Comparison of ENCODE assay signal across 9 cellular contexts in the genomic region with DNA sequence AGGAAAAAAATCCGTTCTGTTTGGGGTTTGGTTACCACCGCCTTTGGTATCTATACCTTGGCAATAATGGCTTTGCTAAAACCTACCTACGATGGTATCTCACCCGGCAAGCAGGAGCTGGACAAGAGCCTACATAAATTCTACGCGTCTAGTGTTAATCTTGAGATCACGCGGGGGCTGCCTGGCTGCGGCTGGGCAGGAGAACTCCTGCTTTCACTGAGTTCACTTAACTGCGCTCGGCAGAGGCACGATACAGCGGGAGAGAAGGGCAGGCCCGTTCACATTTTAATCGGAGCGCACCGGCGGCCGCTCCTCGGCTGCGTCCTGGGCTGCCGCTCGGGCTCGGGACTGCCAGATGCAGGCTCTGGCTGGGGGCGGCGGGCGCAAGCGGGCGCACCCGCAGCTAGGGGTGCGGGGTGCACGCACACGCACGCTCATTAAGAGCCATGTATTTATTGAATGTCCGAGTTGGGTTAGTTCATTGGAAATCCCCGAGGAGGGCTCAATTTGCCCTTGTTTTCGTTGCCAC. TPM values are rescaled to one million over a fixed set of nuclear protein-coding genes. Genes with fewer than 3 reads are reported as not detected.
DNase-seq lines count a peak whose midpoint lies in the region; ATAC-seq, FAIRE-seq and TF ChIP-seq lines count a peak whose summit lies in the region.
"Had no signal": no experiment of that assay in that cellular context is flagged by ENCODE, and none has a peak within 500 bp of the region (broad histone marks: within the 10 kb centered on the region; RNA-seq: fewer than 3 reads in every experiment).

No MANE protein-coding gene starts in this region.

- peaks cover 9% of the 10 kb centered on the region for H3K4me1 ChIP-seq in NT2/D1 (ENCODE audit: insufficient read depth, insufficient read length)

- FAIRE-seq in frontal cortex (lab: Jason Lieb, UNC), result no peak
- FAIRE-seq: islet of Langerhans had no signal

- H3K36me3 ChIP-seq in NT2/D1 (ENCODE audit: insufficient read depth, insufficient read length, low read length), result no peaks in the 10 kb centered on the region

- H3K4me3 ChIP-seq in NT2/D1 (ENCODE audit: insufficient read length, low read depth), result peak overlapping the region; percentile 5
- H3K4me3 ChIP-seq in fibroblast of the aortic adventitia (ENCODE audit: low read depth, low read length), result peak overlapping the region; percentile 48

- DNase-seq in NT2/D1 (ENCODE audit: low read depth, low spot score) (no peak), fibroblast of the aortic adventitia (ENCODE audit: low read depth) (no peak), retina (peak; percentile 89), 8988T (no peak), frontal cortex (ENCODE audit: low spot score in 2 of 2) (no peak), NOMO-1 treated with dmso at 0.1 percent for 144 hours (lab: John Stamatoyannopoulos, UW; ENCODE audit: unreplicated experiment) (no peak)

- H3K9me3 ChIP-seq in NT2/D1 (ENCODE audit: insufficient read depth, low read length), result no peaks in the 10 kb centered on the region

- no peak overlapping the region for H3K9ac ChIP-seq in NT2/D1 (ENCODE audit: insufficient read length, low read depth)

- TF ChIP-seq CTCF in fibroblast of the aortic adventitia (IDR thresholded peaks at IDR 0.05; ENCODE audit: insufficient read depth, low read length), result no peak

- H3K27me3 ChIP-seq in NT2/D1 (ENCODE audit: insufficient read depth, insufficient read length), result peaks cover 86% of the 10 kb centered on the region

- peak; percentile 21 for ATAC-seq in GM18868 (IDR thresholded peaks at IDR 0.05; ENCODE audit: unreplicated experiment)
- no peak for ATAC-seq in HG03342 (IDR thresholded peaks at IDR 0.05; ENCODE audit: unreplicated experiment)

RNA-seq across cellular contexts. Expression of gene POU3F3, which starts 1.7 kb away (rescaled TPM):
- total RNA-seq in fibroblast of the aortic adventitia (ENCODE audit: low replicate concordance) (not detected in 2 replicates), frontal cortex (266 TPM)

Comparison
In these comparisons a context has a peak if more than half of its experiments do, and no peak if none do; other contexts are left out.
1. RNA of gene POU3F3, which starts 1.7 kb away (total RNA-seq): 266 TPM in frontal cortex (single experiment); not detected in fibroblast of the aortic adventitia; every median in the first group is over 100 times any median in the second.